15 cellular contexts compared by ENCODE assay signal in the genomic region with DNA sequence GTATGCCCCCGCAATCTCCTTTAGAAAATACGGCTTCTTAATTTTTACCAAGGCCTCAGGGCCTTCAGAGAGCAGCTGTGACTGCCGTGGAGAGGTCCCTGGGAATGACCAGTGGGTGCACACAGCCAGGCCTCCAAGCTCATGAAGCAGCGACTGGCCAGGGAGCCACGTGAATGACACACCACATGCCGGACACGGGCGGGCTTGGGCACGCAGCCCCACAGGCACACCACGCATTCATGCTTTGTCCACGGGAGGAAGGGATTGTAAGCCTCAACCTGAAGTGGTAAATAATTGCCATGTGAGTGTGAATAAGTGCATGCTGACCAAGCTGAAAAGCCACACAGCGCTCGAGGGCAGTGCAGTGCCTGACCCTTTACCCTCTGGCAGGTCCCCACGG.
"Had no signal": no experiment of that assay in that cellular context is flagged by ENCODE, and none has a peak within 500 bp of the region (broad histone marks: within the 10 kb centered on the region; RNA-seq: fewer than 3 reads in every experiment).

No MANE protein-coding gene starts in this region.

- H3K9me3 ChIP-seq: left lung, transverse colon, vagina had no signal

- ATAC-seq: activated T-cell treated with anti-CD3 and anti-CD28 coated beads, Interleukin-2, amount 50 U/mL, for 4 hours; left lung; naive thymus-derived CD8-positive, alpha-beta T cell had no signal

- H3K27ac Mint-ChIP-seq: activated naive CD4-positive, alpha-beta T cell treated with anti-CD3 and anti-CD28 coated beads, Interleukin-2, amount 50 U/mL, for 24 hours; dendritic cell treated with granulocyte-macrophage colony-stimulating factor and Interleukin-4, amounts not matched to agents 40 ng/mL and 50 ng/mL, for 4 days; stimulated activated naive CD8-positive, alpha-beta T cell treated with anti-CD3 and anti-CD28 coated beads, Interleukin-15, Interleukin-2, amounts not matched to agents 100 ng/mL and 50 ng/mL, for 24 hours had no signal

- H3K9me3 Mint-ChIP-seq: activated naive CD4-positive, alpha-beta T cell treated with anti-CD3 and anti-CD28 coated beads, Interleukin-2, amount 50 U/mL, for 24 hours; activated T-cell treated with anti-CD3 and anti-CD28 coated beads, Interleukin-2, amount 50 U/mL, for 4 hours; naive thymus-derived CD8-positive, alpha-beta T cell; stimulated activated naive CD8-positive, alpha-beta T cell treated with anti-CD3 and anti-CD28 coated beads, Interleukin-15, Interleukin-2, amounts not matched to agents 100 ng/mL and 50 ng/mL, for 24 hours had no signal

- DNase-seq: activated CD4-positive, alpha-beta T cell treated with anti-CD3 and anti-CD28 coated beads, Interleukin-2, amount 50 U/mL, for 4 hours; activated effector memory CD4-positive, alpha-beta T cell treated with Interleukin-2 at 50 U/mL for 16 hours; activated T-cell treated with anti-CD3 and anti-CD28 coated beads, Interleukin-2, amount 50 U/mL, for 4 hours; effector memory CD4-positive, alpha-beta T cell; left lung; naive thymus-derived CD8-positive, alpha-beta T cell; stimulated activated CD4-positive, alpha-beta T cell treated with anti-CD3 and anti-CD28 coated beads, Interleukin-2, amount 100 ng/mL, for 24 hours; SW 1271; T-helper 2 cell; transverse colon; WERI-Rb-1 had no signal

- H3K4me3 ChIP-seq: left lung, transverse colon, vagina had no signal

- H3K4me1 ChIP-seq: left lung, vagina had no signal

- H3K27me3 Mint-ChIP-seq: activated naive CD4-positive, alpha-beta T cell treated with anti-CD3 and anti-CD28 coated beads, Interleukin-2, amount 50 U/mL, for 24 hours; dendritic cell treated with granulocyte-macrophage colony-stimulating factor and Interleukin-4, amounts not matched to agents 40 ng/mL and 50 ng/mL, for 4 days; naive thymus-derived CD8-positive, alpha-beta T cell; stimulated activated naive CD8-positive, alpha-beta T cell treated with anti-CD3 and anti-CD28 coated beads, Interleukin-15, Interleukin-2, amounts not matched to agents 100 ng/mL and 50 ng/mL, for 24 hours had no signal

- H3K27me3 ChIP-seq: left lung, transverse colon, vagina had no signal

- H3K27ac ChIP-seq: left lung, transverse colon, vagina, WERI-Rb-1 had no signal

- H3K36me3 ChIP-seq: transverse colon, vagina had no signal

- H3K4me3 Mint-ChIP-seq: activated naive CD4-positive, alpha-beta T cell treated with anti-CD3 and anti-CD28 coated beads, Interleukin-2, amount 50 U/mL, for 24 hours; activated T-cell treated with anti-CD3 and anti-CD28 coated beads, Interleukin-2, amount 50 U/mL, for 4 hours; dendritic cell treated with granulocyte-macrophage colony-stimulating factor and Interleukin-4, amounts not matched to agents 40 ng/mL and 50 ng/mL, for 4 days; naive thymus-derived CD8-positive, alpha-beta T cell; stimulated activated naive CD8-positive, alpha-beta T cell treated with anti-CD3 and anti-CD28 coated beads, Interleukin-15, Interleukin-2, amounts not matched to agents 100 ng/mL and 50 ng/mL, for 24 hours had no signal
